8 cellular contexts compared by ENCODE assay signal in the genomic region with DNA sequence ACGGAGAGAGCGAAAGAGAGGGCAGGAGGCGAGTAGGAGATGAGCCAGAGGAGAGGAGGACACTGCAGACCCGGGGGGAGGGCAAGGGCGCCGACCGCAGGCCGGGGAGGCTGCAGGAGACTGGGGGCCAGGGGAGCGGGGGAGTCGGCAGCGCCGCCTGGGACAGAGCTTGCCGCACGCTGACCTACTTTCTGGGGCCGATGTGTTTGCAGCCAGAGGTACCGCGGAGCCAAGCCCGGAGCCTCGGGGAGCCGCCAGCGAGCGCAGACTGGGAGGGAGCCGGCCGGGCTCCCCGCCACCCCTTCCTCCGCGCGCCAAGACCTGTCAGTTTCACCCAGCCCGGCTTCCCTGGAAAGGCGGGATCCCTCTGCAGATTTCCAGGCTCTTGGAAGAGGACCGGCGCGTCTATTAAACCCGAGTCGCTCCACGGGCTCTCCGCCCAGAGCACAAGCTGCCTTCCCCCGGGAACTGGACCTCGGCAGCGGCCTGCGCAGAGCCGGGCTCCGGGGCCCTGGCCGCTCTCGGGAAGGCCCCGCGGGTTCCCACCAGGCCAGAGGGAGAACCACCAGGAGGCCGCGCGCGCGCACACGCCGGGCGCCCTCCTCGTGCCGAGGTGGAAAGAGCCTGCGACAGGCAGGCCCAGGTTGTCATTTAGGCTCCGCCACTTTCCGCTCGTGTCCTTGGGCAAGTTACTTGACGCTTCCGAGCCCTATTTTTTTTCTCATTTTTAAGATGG.
DNase-seq lines count a peak whose midpoint lies in the region; ATAC-seq and TF ChIP-seq lines count a peak whose summit lies in the region.

No MANE protein-coding gene starts in this region.

- no peaks in the 10 kb centered on the region for H4K20me1 ChIP-seq in MM.1S (ENCODE audit: insufficient read depth, low read length)

- ATAC-seq in Right ventricle myocardium inferior, result peak; percentile 95
- no peak for ATAC-seq in memory B cell (ENCODE audit: low read depth)

- H3K4me1 Mint-ChIP-seq in memory B cell, result peaks cover 3% of the 10 kb centered on the region

- no peaks in the 10 kb centered on the region for H3K36me3 Mint-ChIP-seq in memory B cell

- no peaks in the 10 kb centered on the region for H3F3A ChIP-seq in MM.1S (ENCODE audit: insufficient read depth, low read length)

- intact Hi-C loops in Right ventricle myocardium inferior (cut with DNase I), result no loop called here
- intact Hi-C loops in cardiac septum (cut with DNase I), result no loop called here

- DNase-seq in Right ventricle myocardium inferior (ENCODE audit: missing footprints) (peak; percentile 90), cardiac septum (ENCODE audit: low spot score) (no peak), T1000 (lab: John Stamatoyannopoulos, UW) (peak; percentile 8), epithelial cell of esophagus (ENCODE audit: low read depth) (peak; percentile 39), memory B cell (ENCODE audit: low spot score in 2 of 2) (peak in 1 of 2 donors; percentile 14), stromal cell of bone marrow (ENCODE audit: low read depth) (peak; percentile 18), MM.1S (no peak), NAMALWA (ENCODE audit: low spot score) (no peak)

- no peak overlapping the region for H3K27ac ChIP-seq in MM.1S (ENCODE audit: low read length)

- H3K9me3 Mint-ChIP-seq in memory B cell, result peaks cover 7% of the 10 kb centered on the region

- no peaks in the 10 kb centered on the region for H3K79me2 ChIP-seq in MM.1S (ENCODE audit: low read length)

- H3K4me2 ChIP-seq in MM.1S (ENCODE audit: low read depth, low read length), result no peak overlapping the region

- H3K36me3 ChIP-seq in MM.1S (replicated peaks; ENCODE audit: insufficient read depth, low read length), result no peaks in the 10 kb centered on the region

- H3K27me3 ChIP-seq in MM.1S (replicated peaks; ENCODE audit: insufficient read depth, low read length), result no peaks in the 10 kb centered on the region

- H3K9me2 ChIP-seq in MM.1S (replicated peaks; ENCODE audit: insufficient read depth, low read length), result no peaks in the 10 kb centered on the region

- TF ChIP-seq CTCF in epithelial cell of esophagus (IDR thresholded peaks at IDR 0.05; ENCODE audit: insufficient read depth, low read depth, low read length, missing control alignments) (no peak), MM.1S (IDR thresholded peaks at IDR 0.05; ENCODE audit: low read length) (no peak)

- H3K9ac ChIP-seq in MM.1S (ENCODE audit: low read length), result no peak overlapping the region

- peaks cover 32% of the 10 kb centered on the region for H3K27me3 Mint-ChIP-seq in memory B cell

- H3K4me3 Mint-ChIP-seq in memory B cell, result peak overlapping the region; percentile 44

- H3K4me3 ChIP-seq in epithelial cell of esophagus (ENCODE audit: low read length), result peak overlapping the region; percentile 30
- H3K4me3 ChIP-seq in MM.1S (ENCODE audit: low read length), result no peak overlapping the region

- H2AFZ ChIP-seq in MM.1S (ENCODE audit: low read length), result no peak overlapping the region

- no peak overlapping the region for H3K27ac Mint-ChIP-seq in memory B cell

- H3K9me3 ChIP-seq in MM.1S (replicated peaks; ENCODE audit: insufficient read depth, low read length), result no peaks in the 10 kb centered on the region

- H3K4me1 ChIP-seq in MM.1S (ENCODE audit: low read length), result no peaks in the 10 kb centered on the region

Comparison
In these comparisons a context has a peak if more than half of its experiments do, and no peak if none do; other contexts are left out.
1. DNase-seq: peak in Right ventricle myocardium inferior (single experiment), T1000 (single experiment), epithelial cell of esophagus (single experiment) and stromal cell of bone marrow (single experiment); none in cardiac septum (single experiment), MM.1S (single experiment) and NAMALWA (single experiment).